Comparison of ENCODE assay signal across 9 cellular contexts in genomic region chr16:24075929-24076716, GRCh38.
DNase-seq lines count a peak whose midpoint lies in the region; ATAC-seq and TF ChIP-seq lines count a peak whose summit lies in the region.
"Had no signal": no experiment of that assay in that cellular context is flagged by ENCODE, and none has a peak within 500 bp of the region (broad histone marks: within the 10 kb centered on the region; RNA-seq: fewer than 3 reads in every experiment).

No MANE protein-coding gene starts in this region.

- peaks cover 0 to 4% of the 10 kb centered on the region in 2 donors for H3K4me1 ChIP-seq in neuronal stem cell (ENCODE audit: control insufficient read depth in 2 of 2, insufficient read depth in 1 of 2, low read depth in 1 of 2, low read length in 2 of 2)

- H3K4ac ChIP-seq in neuronal stem cell (ENCODE audit: low read length), result no peak overlapping the region

- H2BK12ac ChIP-seq in neuronal stem cell (ENCODE audit: low read length), result no peak overlapping the region

- H3K36me3 ChIP-seq in WERI-Rb-1, result no peaks in the 10 kb centered on the region
- no peaks in the 10 kb centered on the region for H3K36me3 ChIP-seq in neuronal stem cell (replicated peaks in 1 of 2; ENCODE audit: control insufficient read depth in 2 of 2, insufficient read depth in 2 of 2, low read length in 2 of 2)

- H3K79me1 ChIP-seq in neuronal stem cell (ENCODE audit: low read depth, low read length), result no peaks in the 10 kb centered on the region

- H3K4me3 ChIP-seq in WERI-Rb-1 (ENCODE audit: low read depth, low read length), result no peak overlapping the region
- no peak overlapping the region for H3K4me3 ChIP-seq in neuronal stem cell (ENCODE audit: low read length in 2 of 2)

- DNase-seq in WERI-Rb-1 (peak; percentile 50), neuronal stem cell (ENCODE audit: low spot score) (no peak), NCI-H1417 treated with DMSO at 0.1 percent for 48 hours (lab: John Stamatoyannopoulos, UW) (no peak), NCI-H146 (lab: John Stamatoyannopoulos, UW) (no peak), midbrain (lab: John Stamatoyannopoulos, UW) (no peak)
- DNase-seq: NCI-H524 treated with DMSO at 0.1 percent for 48 hours had no signal

- H2BK5ac ChIP-seq in neuronal stem cell (ENCODE audit: low read length), result no peak overlapping the region

- WGBS in neuronal stem cell (ENCODE audit: extremely low coverage in 2 of 2, insufficient read length in 2 of 2, insufficient replicate concordance in 1 of 2), 2 donors, result no CpG with 5 or more reads among the region's 6 CpGs

- no peak overlapping the region for H3K9ac ChIP-seq in neuronal stem cell (ENCODE audit: low read depth, low read length, poor library complexity)

- no peak overlapping the region for H3K4me2 ChIP-seq in neuronal stem cell (ENCODE audit: insufficient read depth, low read length, poor library complexity, severe bottlenecking)

- H3K18ac ChIP-seq in neuronal stem cell (ENCODE audit: low read length), result no peak overlapping the region

- no peak overlapping the region for H4K8ac ChIP-seq in neuronal stem cell (ENCODE audit: low read depth, low read length)

- no peak overlapping the region for H4K91ac ChIP-seq in neuronal stem cell (ENCODE audit: low read depth, low read length, poor library complexity)

- H3K14ac ChIP-seq in neuronal stem cell (ENCODE audit: low read length), result no peak overlapping the region

- ATAC-seq in GM18868 (IDR thresholded peaks at IDR 0.05; ENCODE audit: unreplicated experiment) (peak; percentile 54), HG02885 (IDR thresholded peaks at IDR 0.05; ENCODE audit: poor library complexity, unreplicated experiment) (peak; percentile 65), HG03457 (IDR thresholded peaks at IDR 0.05; ENCODE audit: unreplicated experiment) (no peak)

- no peak overlapping the region for H2BK120ac ChIP-seq in neuronal stem cell (ENCODE audit: low read depth, low read length)

- TF ChIP-seq CTCF in WERI-Rb-1 (IDR thresholded peaks at IDR 0.05; ENCODE audit: low read depth, low read length), result no peak

- no peak overlapping the region for H3K27ac ChIP-seq in WERI-Rb-1
- no peak overlapping the region for H3K27ac ChIP-seq in neuronal stem cell (replicated peaks; ENCODE audit: low read length)

- H3K27me3 ChIP-seq in WERI-Rb-1 (ENCODE audit: insufficient read depth, low read depth, severe bottlenecking), result no peaks in the 10 kb centered on the region
- H3K27me3 ChIP-seq in neuronal stem cell (ENCODE audit: control insufficient read depth in 3 of 3, insufficient read depth in 3 of 3, low read depth in 1 of 3, low read length in 3 of 3), result no peaks in the 10 kb centered on the region

- H3K9me3 ChIP-seq in WERI-Rb-1 (ENCODE audit: severe bottlenecking) (peaks cover 2% of the 10 kb centered on the region), neuronal stem cell (replicated peaks in 1 of 2; ENCODE audit: control insufficient read depth in 2 of 2, insufficient read depth in 1 of 2, low read depth in 1 of 2, low read length in 2 of 2) (no peaks in the 10 kb centered on the region)

- no peak overlapping the region for H2AK5ac ChIP-seq in neuronal stem cell (ENCODE audit: low read depth, low read length)

- no peak overlapping the region for H2BK15ac ChIP-seq in neuronal stem cell (ENCODE audit: low read length)

- H2AFZ ChIP-seq in neuronal stem cell (ENCODE audit: low read length), result peak overlapping the region; percentile 69

- H3K23ac ChIP-seq in neuronal stem cell (ENCODE audit: low read depth, low read length, poor library complexity), result no peak overlapping the region
